8 cellular contexts compared by ENCODE assay signal in the genomic region with DNA sequence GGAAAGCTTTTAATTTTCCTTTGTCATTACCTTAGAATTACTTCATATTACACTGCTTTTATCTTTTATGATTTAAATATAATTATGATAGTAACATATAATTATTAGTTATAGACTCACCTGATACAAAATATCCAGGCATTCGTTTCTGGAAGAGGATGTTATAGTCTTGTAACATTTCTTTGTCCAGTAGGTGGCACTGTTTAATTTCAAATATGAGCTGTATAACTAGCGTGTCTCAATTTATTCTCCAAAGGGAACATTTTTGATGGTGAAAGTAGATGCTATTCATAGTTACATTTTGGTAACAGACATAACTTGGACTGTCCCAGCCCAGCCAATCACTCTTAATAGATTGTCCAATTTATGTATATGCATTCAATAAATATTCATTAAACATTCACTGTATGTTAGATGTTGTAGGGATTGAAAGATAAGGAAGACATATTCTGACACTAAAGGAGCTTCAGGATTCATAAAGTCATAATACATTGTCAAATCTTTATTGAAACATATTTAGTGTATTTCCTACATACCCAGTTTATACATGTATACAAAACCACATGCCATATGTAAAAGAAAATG. TPM values are rescaled to one million over a fixed set of nuclear protein-coding genes. Genes with fewer than 3 reads are reported as not detected.
A peak's percentile ranks its signal among the peaks of the same experiment; 100 is the strongest.
DNase-seq lines count a peak whose midpoint lies in the region; ATAC-seq and TF ChIP-seq lines count a peak whose summit lies in the region.

No MANE protein-coding gene starts in this region.

- no peak overlapping the region for H3K27ac ChIP-seq in upper lobe of left lung

- 0 to 4% methylated on average over 2 of the region's 2 CpGs for WGBS in upper lobe of left lung, 2 donors

- H3K4me1 ChIP-seq in BE2C (no peaks in the 10 kb centered on the region), upper lobe of left lung (no peaks in the 10 kb centered on the region)

- no peaks in the 10 kb centered on the region for H3K27me3 ChIP-seq in BE2C
- H3K27me3 ChIP-seq in kidney epithelial cell (ENCODE audit: control insufficient read depth, insufficient read depth, low read length) = no peaks in the 10 kb centered on the region
- H3K27me3 ChIP-seq in upper lobe of left lung = no peaks in the 10 kb centered on the region

- in situ Hi-C loops in T47D (cut with HindIII; ENCODE audit: low pct_unique_long_range_greater_than_20kb, low sequenced_read_pairs) = no loop called here

- TF ChIP-seq POLR2A in upper lobe of left lung (IDR thresholded peaks at IDR 0.05) = no peak

- TF ChIP-seq CTCF in BE2C (IDR thresholded peaks at IDR 0.05; ENCODE audit: low read depth, low read length) (peak; percentile 55), kidney epithelial cell (IDR thresholded peaks at IDR 0.05; ENCODE audit: insufficient read depth, low read length, poor library complexity, severe bottlenecking) (peak; percentile 38), upper lobe of left lung (IDR thresholded peaks at IDR 0.05) (peak in 5 of 6 experiments; percentile 24 to 56 (median 54))

- H3K9me3 ChIP-seq in BE2C (no peaks in the 10 kb centered on the region), upper lobe of left lung (no peaks in the 10 kb centered on the region)

- H3K4me3 ChIP-seq in BE2C (ENCODE audit: low read depth, low read length) (no peak overlapping the region), kidney epithelial cell (ENCODE audit: low read depth, low read length) (no peak overlapping the region), upper lobe of left lung (no peak overlapping the region)

- TF ChIP-seq EP300 in upper lobe of left lung (IDR thresholded peaks at IDR 0.05) = no peak

- H3K36me3 ChIP-seq in BE2C = no peaks in the 10 kb centered on the region
- H3K36me3 ChIP-seq in kidney epithelial cell (ENCODE audit: control insufficient read depth, insufficient read depth, low read length) = no peaks in the 10 kb centered on the region
- H3K36me3 ChIP-seq in upper lobe of left lung = no peaks in the 10 kb centered on the region

- DNase-seq in BE2C (no peak), NCI-H526 treated with DMSO at 0.1 percent for 48 hours (lab: John Stamatoyannopoulos, UW) (peak; percentile 21), T47D (ENCODE audit: low read depth in 1 of 2, low spot score in 1 of 2) (peak; percentile 25 to 51), kidney epithelial cell (ENCODE audit: low read depth) (peak; percentile 18), upper lobe of left lung (no peak), ecto neural progenitor cell (ENCODE audit: low spot score) (no peak)

- ATAC-seq in GM18858 (IDR thresholded peaks at IDR 0.05; ENCODE audit: unreplicated experiment) (peak; percentile 85), HG03159 (IDR thresholded peaks at IDR 0.05; ENCODE audit: unreplicated experiment) (peak; percentile 84), upper lobe of left lung (ENCODE audit: low FRiP score in 2 of 2) (peak in 1 of 2 donors; percentile 80)

RNA-seq across cellular contexts. Expression of a gene that starts 19.2 kb away (rescaled TPM):
- not detected for polyA plus RNA-seq in BE2C (2012; ENCODE audit: insufficient read depth, insufficient read length, low read depth)
- total RNA-seq in kidney epithelial cell = not detected in 2 replicates
- total RNA-seq in upper lobe of left lung = 10 to 100 TPM in 1 of 6 donors, 1 to 10 TPM in 4, under 1 TPM in 1; 0.66 to 18.7 (median 4.5) TPM

Comparison
In these comparisons a context has a peak if more than half of its experiments do, and no peak if none do; other contexts are left out.
1. DNase-seq: peak in NCI-H526 treated with DMSO at 0.1 percent for 48 hours (single experiment), T47D (2 of 2) and kidney epithelial cell (single experiment); none in BE2C (single experiment), upper lobe of left lung (0 of 2) and ecto neural progenitor cell (single experiment).
2. Peak in every context shown above with its lines, with median percentiles within 50 percentile points of each other: CTCF ChIP-seq.